8 cellular contexts compared by ENCODE assay signal in genomic region chr12:88585054-88585453, GRCh38. TPM values are rescaled to one million over a fixed set of nuclear protein-coding genes. Genes with fewer than 3 reads are reported as not detected.
"Had no signal": no experiment of that assay in that cellular context is flagged by ENCODE, and none has a peak within 500 bp of the region (broad histone marks: within the 10 kb centered on the region; RNA-seq: fewer than 3 reads in every experiment).

No MANE protein-coding gene starts in this region.

- DNase-seq: GM23248, GOT3, H7, HFFc6, KG1 had no signal

- H3K4me3 ChIP-seq: GM23248, HAP-1 had no signal

- H3K27ac ChIP-seq: GM23248, HL-60 had no signal

- H3K36me3 ChIP-seq: HAP-1 had no signal

RNA-seq across cellular contexts. Expression of gene KITLG, which starts 4.8 kb away (rescaled TPM):
- polyA plus RNA-seq: IgD-negative memory B cell had no signal
